8 cellular contexts compared by ENCODE assay signal in genomic region chr16:71845639-71846431, GRCh38. TPM values are rescaled to one million over a fixed set of nuclear protein-coding genes. Genes with fewer than 3 reads are reported as not detected.
DNase-seq lines count a peak whose midpoint lies in the region; ATAC-seq and TF ChIP-seq lines count a peak whose summit lies in the region.

A gene with protein sequence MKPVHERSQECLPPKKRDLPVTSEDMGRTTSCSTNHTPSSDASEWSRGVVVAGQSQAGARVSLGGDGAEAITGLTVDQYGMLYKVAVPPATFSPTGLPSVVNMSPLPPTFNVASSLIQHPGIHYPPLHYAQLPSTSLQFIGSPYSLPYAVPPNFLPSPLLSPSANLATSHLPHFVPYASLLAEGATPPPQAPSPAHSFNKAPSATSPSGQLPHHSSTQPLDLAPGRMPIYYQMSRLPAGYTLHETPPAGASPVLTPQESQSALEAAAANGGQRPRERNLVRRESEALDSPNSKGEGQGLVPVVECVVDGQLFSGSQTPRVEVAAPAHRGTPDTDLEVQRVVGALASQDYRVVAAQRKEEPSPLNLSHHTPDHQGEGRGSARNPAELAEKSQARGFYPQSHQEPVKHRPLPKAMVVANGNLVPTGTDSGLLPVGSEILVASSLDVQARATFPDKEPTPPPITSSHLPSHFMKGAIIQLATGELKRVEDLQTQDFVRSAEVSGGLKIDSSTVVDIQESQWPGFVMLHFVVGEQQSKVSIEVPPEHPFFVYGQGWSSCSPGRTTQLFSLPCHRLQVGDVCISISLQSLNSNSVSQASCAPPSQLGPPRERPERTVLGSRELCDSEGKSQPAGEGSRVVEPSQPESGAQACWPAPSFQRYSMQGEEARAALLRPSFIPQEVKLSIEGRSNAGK (plus strand): TSS chr16:71845976. CDS start chr16:71849741, 3,765 bp downstream.

- DNase-seq in GM13976 (ENCODE audit: low spot score) (peak; percentile 98), NCI-H1436 treated with DMSO at 0.1 percent for 48 hours (lab: John Stamatoyannopoulos, UW) (peak; percentile 56), amniotic stem cell (lab: John Stamatoyannopoulos, UW) (peak; percentile 72), left ventricle myocardium superior (peak; percentile 95), prostate gland (ENCODE audit: low spot score) (peak; percentile 81), ureter (ENCODE audit: low spot score) (peak; percentile 92)

- H3K4me1 ChIP-seq in prostate gland (replicated peaks): peaks cover 4% of the 10 kb centered on the region

- H3K36me3 ChIP-seq in prostate gland: peaks cover 3 to 13% of the 10 kb centered on the region in 2 donors

- no peaks in the 10 kb centered on the region for H3K27me3 ChIP-seq in prostate gland (replicated peaks; ENCODE audit: insufficient read depth)

- intact Hi-C loops in left ventricle myocardium superior (cut with micrococcal nuclease) (loop anchor here (5.0 kb wide), 1 partner anchor 36 kb away; the partner anchor contains the start of gene ZNF821), prostate gland (cut with DNase I) (loop anchor here (5.0 kb wide), 1 partner anchor 39 kb away; the partner anchor contains the start of gene AP1G1)

- peak within 1 kb of the TSS; percentile 93 for H3K4me3 Mint-ChIP-seq in T-helper 1 cell treated with Interleukin-12 subunit alpha and Interleukin-12 subunit beta and Interleukin-4 antibody, amounts not matched to agents 30 μg/mL and 1 μg/mL, for 36 hours

- ATAC-seq in HG02798 (IDR thresholded peaks at IDR 0.05; ENCODE audit: poor library complexity, unreplicated experiment) (peak; percentile 80), left ventricle myocardium superior (peak; percentile 98)

- H3K4me3 ChIP-seq in prostate gland: peak within 1 kb of the TSS; percentile 93 to 96

- peak within 1 kb of the TSS; percentile 96 for H3K27ac Mint-ChIP-seq in T-helper 1 cell treated with Interleukin-12 subunit alpha and Interleukin-12 subunit beta and Interleukin-4 antibody, amounts not matched to agents 30 μg/mL and 1 μg/mL, for 36 hours

- TF ChIP-seq CTCF in GM13976 (IDR thresholded peaks at IDR 0.05; ENCODE audit: borderline replicate concordance, control extremely low read depth, extremely low read depth, insufficient read depth, missing control alignments) (no peak), prostate gland (IDR thresholded peaks at IDR 0.05) (peak in 3 of 4 experiments; percentile 18 to 35 (median 24))

- TF ChIP-seq POLR2A in prostate gland (IDR thresholded peaks at IDR 0.05): peak; percentile 86

- H3K27ac ChIP-seq in prostate gland: peak within 1 kb of the TSS; percentile 83 to 89

- no peaks in the 10 kb centered on the region for H3K9me3 Mint-ChIP-seq in T-helper 1 cell treated with Interleukin-12 subunit alpha and Interleukin-12 subunit beta and Interleukin-4 antibody, amounts not matched to agents 30 μg/mL and 1 μg/mL, for 36 hours

- peaks cover 23% of the 10 kb centered on the region for H3K36me3 Mint-ChIP-seq in T-helper 1 cell treated with Interleukin-12 subunit alpha and Interleukin-12 subunit beta and Interleukin-4 antibody, amounts not matched to agents 30 μg/mL and 1 μg/mL, for 36 hours (ENCODE audit: low read depth)

- H3K27me3 Mint-ChIP-seq in T-helper 1 cell treated with Interleukin-12 subunit alpha and Interleukin-12 subunit beta and Interleukin-4 antibody, amounts not matched to agents 30 μg/mL and 1 μg/mL, for 36 hours (ENCODE audit: low read depth): no peaks in the 10 kb centered on the region

- H3K9me3 ChIP-seq in prostate gland: no peaks in the 10 kb centered on the region

- under 1% methylated on average over 45 of the region's 62 CpGs for WGBS in prostate gland

- H3K4me1 Mint-ChIP-seq in T-helper 1 cell treated with Interleukin-12 subunit alpha and Interleukin-12 subunit beta and Interleukin-4 antibody, amounts not matched to agents 30 μg/mL and 1 μg/mL, for 36 hours (ENCODE audit: low read depth): peaks cover 37% of the 10 kb centered on the region

- in situ Hi-C loops in GM13976 (cut with MboI; ENCODE audit: low sequenced_read_pairs, unreplicated experiment): no loop called here

RNA-seq across cellular contexts. Expression of the gene that starts here (rescaled TPM):
- 14.4 TPM for total RNA-seq in left ventricle myocardium superior
- 10 to 100 TPM; 17.7 to 35.8 TPM for total RNA-seq in prostate gland
- total RNA-seq in ureter: 28.5 TPM

Comparison
In these comparisons a context has a peak if more than half of its experiments do, and no peak if none do; other contexts are left out.
1. Peak in every context shown above with its lines: DNase-seq, ATAC-seq, H3K4me3 ChIP-seq and H3K27ac ChIP-seq.